32 cellular contexts compared by ENCODE assay signal in genomic region chr5:137747848-137748247, GRCh38.
"Had no signal": no experiment of that assay in that cellular context is flagged by ENCODE, and none has a peak within 500 bp of the region (broad histone marks: within the 10 kb centered on the region; RNA-seq: fewer than 3 reads in every experiment).

No MANE protein-coding gene starts in this region.

- H3K36me3 ChIP-seq: breast epithelium, ovary, prostate gland, thyroid gland had no signal

- FAIRE-seq: kidney, small intestine had no signal

- H3K27ac ChIP-seq: breast epithelium, esophagus muscularis mucosa, foreskin keratinocyte, heart left ventricle, ovary, prostate gland, sigmoid colon, thyroid gland, upper lobe of right lung had no signal

- H3K4me3 ChIP-seq: breast epithelium, esophagus muscularis mucosa, heart left ventricle, ovary, prostate gland, sigmoid colon, thyroid gland, upper lobe of right lung had no signal

- ATAC-seq: foreskin keratinocyte; heart left ventricle; left colon; naive thymus-derived CD4-positive, alpha-beta T cell; stimulated activated memory B cell treated with anti-CD40 and anti-IgM and Interleukin-4, amounts not matched to agents 10 μg/mL and 1 μg/mL and 100 μg/mL, for 72 hours; upper lobe of right lung had no signal

- H3K27me3 ChIP-seq: breast epithelium, esophagus muscularis mucosa, foreskin keratinocyte, heart left ventricle, ovary, sigmoid colon, thyroid gland, upper lobe of right lung had no signal

- H3K9me3 ChIP-seq: breast epithelium, esophagus muscularis mucosa, heart left ventricle, ovary, prostate gland, sigmoid colon, thyroid gland, upper lobe of right lung had no signal

- DNase-seq: activated CD4-positive, alpha-beta memory T cell treated with anti-CD3 and anti-CD28 coated beads, Interleukin-2, amount 10 ng/mL, durations not matched to agents 7 days and 5 days; activated CD4-positive, alpha-beta T cell treated with anti-CD3 and anti-CD28 coated beads for 1 hour; activated CD4-positive, alpha-beta T cell treated with anti-CD3 and anti-CD28 coated beads, Interleukin-2, amount 10 ng/mL, durations not matched to agents 7 days and 5 days; activated CD8-positive, alpha-beta memory T cell treated with anti-CD3 and anti-CD28 coated beads, Interleukin-2, amount 50 U/mL, for 48 hours; activated gamma-delta T cell; activated naive CD4-positive, alpha-beta T cell treated with anti-CD3 and anti-CD28 coated beads, Interleukin-2, amount 10 ng/mL, durations not matched to agents 7 days and 5 days; activated naive CD8-positive, alpha-beta T cell treated with anti-CD3 and anti-CD28 coated beads, Interleukin-2, amount 10 ng/mL, durations not matched to agents 7 days and 5 days; activated T-cell treated with anti-CD3 and anti-CD28 coated beads, Interleukin-2, amount 50 U/mL, for 24 hours; amniotic stem cell; central memory CD4-positive, alpha-beta T cell; foreskin keratinocyte; heart left ventricle; hypothalamus; immature natural killer cell; kidney; left colon; midbrain; naive thymus-derived CD4-positive, alpha-beta T cell; ovary; retina; sigmoid colon; small intestine; stimulated activated CD4-positive, alpha-beta T cell treated with anti-CD3 and anti-CD28 coated beads, Interleukin-1b, Interleukin-23, amount 100 ng/mL, for 48 hours; stimulated activated CD4-positive, alpha-beta T cell treated with anti-CD3 and anti-CD28 coated beads, Interleukin-4, amount 100 ng/mL, for 4 hours; stimulated activated CD8-positive, alpha-beta memory T cell treated with anti-CD3 and anti-CD28 coated beads, Interleukin-4, amount 100 ng/mL, for 48 hours; stimulated activated naive CD8-positive, alpha-beta T cell treated with anti-CD3 and anti-CD28 coated beads, Interleukin-15, amount 100 ng/mL, for 72 hours; thyroid gland; upper lobe of right lung had no signal

- H3K4me1 ChIP-seq: breast epithelium, prostate gland had no signal
